Comparison of ENCODE assay signal across 11 cellular contexts in the genomic region with DNA sequence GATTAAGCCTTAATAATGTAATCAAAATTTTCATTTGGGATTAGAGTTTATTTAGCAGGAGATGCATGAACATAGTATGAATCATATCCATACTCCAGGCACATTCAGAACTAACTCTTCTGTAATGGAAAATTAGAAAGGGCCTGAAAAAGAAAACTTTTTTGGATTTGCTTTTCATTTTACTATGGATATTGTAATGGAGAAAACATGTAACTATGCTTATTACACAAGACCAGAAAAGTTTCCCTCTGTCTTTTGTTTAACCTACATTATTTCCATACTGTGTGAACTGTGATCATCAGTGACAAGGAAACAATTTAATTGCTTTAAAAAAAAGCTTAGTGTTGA. TPM values are rescaled to one million over a fixed set of nuclear protein-coding genes. Genes with fewer than 3 reads are reported as not detected.
DNase-seq lines count a peak whose midpoint lies in the region; ATAC-seq and TF ChIP-seq lines count a peak whose summit lies in the region.
"Had no signal": no experiment of that assay in that cellular context is flagged by ENCODE, and none has a peak within 500 bp of the region (broad histone marks: within the 10 kb centered on the region; RNA-seq: fewer than 3 reads in every experiment).

No MANE protein-coding gene starts in this region.

- intact Hi-C loops in CD4-positive, alpha-beta memory T cell (cut with micrococcal nuclease), result no loop called here

- no peaks in the 10 kb centered on the region for H3K9me3 ChIP-seq in CD4-positive, alpha-beta memory T cell (ENCODE audit: control insufficient read depth in 1 of 2, low read length in 2 of 2)
- no peaks in the 10 kb centered on the region for H3K9me3 ChIP-seq in MM.1S (replicated peaks; ENCODE audit: insufficient read depth, low read length)
- H3K9me3 ChIP-seq: upper lobe of right lung had no signal

- peaks cover 7 to 19% of the 10 kb centered on the region in 2 donors for H3K36me3 Mint-ChIP-seq in CD4-positive, alpha-beta memory T cell
- H3K36me3 Mint-ChIP-seq in natural killer cell treated with Interleukin-12 subunit alpha and Interleukin-12 subunit beta and Interleukin-15 and Interleukin-18, amount 100 ng/mL, for 72 hours, result peaks cover 4% of the 10 kb centered on the region

- TF ChIP-seq CTCF in MM.1S (IDR thresholded peaks at IDR 0.05; ENCODE audit: low read length), result no peak

- peak overlapping the region in 6 of 7 donors; percentile 10 to 79 (median 62) for H3K27ac Mint-ChIP-seq in CD4-positive, alpha-beta memory T cell
- H3K27ac Mint-ChIP-seq in natural killer cell treated with Interleukin-12 subunit alpha and Interleukin-12 subunit beta and Interleukin-15 and Interleukin-18, amount 100 ng/mL, for 72 hours, result peak overlapping the region; percentile 73 to 74

- H3K79me2 ChIP-seq in MM.1S (ENCODE audit: low read length), result peaks cover 96% of the 10 kb centered on the region

- H3K36me3 ChIP-seq in CD4-positive, alpha-beta memory T cell (ENCODE audit: insufficient read depth, low read length), result peaks cover 7% of the 10 kb centered on the region
- H3K36me3 ChIP-seq in MM.1S (replicated peaks; ENCODE audit: insufficient read depth, low read length), result no peaks in the 10 kb centered on the region

- H3K9ac ChIP-seq in MM.1S (ENCODE audit: low read length), result no peak overlapping the region

- H3K4me2 ChIP-seq in MM.1S (ENCODE audit: low read depth, low read length), result peak overlapping the region; percentile 11; the same call in 1 of the 2 replicates

- H3K27ac ChIP-seq in CD4-positive, alpha-beta memory T cell (ENCODE audit: low read depth, low read length), result no peak overlapping the region
- no peak overlapping the region for H3K27ac ChIP-seq in MM.1S (ENCODE audit: low read length)
- H3K27ac ChIP-seq: upper lobe of right lung had no signal

- peaks cover 17% of the 10 kb centered on the region for H4K20me1 ChIP-seq in MM.1S (ENCODE audit: insufficient read depth, low read length)

- H3K4me1 ChIP-seq in CD4-positive, alpha-beta memory T cell (ENCODE audit: insufficient read depth, low read length), result peaks cover 84% of the 10 kb centered on the region
- H3K4me1 ChIP-seq in MM.1S (ENCODE audit: low read length), result peaks cover 53% of the 10 kb centered on the region

- H3F3A ChIP-seq in MM.1S (ENCODE audit: insufficient read depth, low read length), result peaks cover 22% of the 10 kb centered on the region

- no peaks in the 10 kb centered on the region for H3K9me3 Mint-ChIP-seq in CD4-positive, alpha-beta memory T cell
- H3K9me3 Mint-ChIP-seq in natural killer cell treated with Interleukin-12 subunit alpha and Interleukin-12 subunit beta and Interleukin-15 and Interleukin-18, amount 100 ng/mL, for 72 hours, result no peaks in the 10 kb centered on the region

- CTCF ChIA-PET in CD4-positive, alpha-beta memory T cell (lab: Charles Lee; ENCODE audit: partially characterized antibody), result interaction anchor here (0.9 to 9.1 kb wide), 9 partner anchors 10 to 59 kb away, joined by 3 to 409 read pairs (median 6); a partner anchor contains a TSS

- H3K9me2 ChIP-seq in MM.1S (replicated peaks; ENCODE audit: insufficient read depth, low read length), result no peaks in the 10 kb centered on the region

- peaks cover 61 to 92% (median 67%) of the 10 kb centered on the region in 4 donors for H3K4me1 Mint-ChIP-seq in CD4-positive, alpha-beta memory T cell
- peaks cover 55 to 89% of the 10 kb centered on the region in 2 donors for H3K4me1 Mint-ChIP-seq in natural killer cell treated with Interleukin-12 subunit alpha and Interleukin-12 subunit beta and Interleukin-15 and Interleukin-18, amount 100 ng/mL, for 72 hours (ENCODE audit: low read depth in 2 of 2)

- no peaks in the 10 kb centered on the region for H3K27me3 Mint-ChIP-seq in CD4-positive, alpha-beta memory T cell
- H3K27me3 Mint-ChIP-seq in natural killer cell treated with Interleukin-12 subunit alpha and Interleukin-12 subunit beta and Interleukin-15 and Interleukin-18, amount 100 ng/mL, for 72 hours, result no peaks in the 10 kb centered on the region

- no peak for DNase-seq in CD4-positive, alpha-beta memory T cell
- DNase-seq in MM.1S (no peak), dedifferentiated amniotic fluid mesenchymal stem cell (ENCODE audit: extremely low spot score) (peak; percentile 69), NOMO-1 treated with dmso at 0.1 percent for 144 hours (lab: John Stamatoyannopoulos, UW; ENCODE audit: unreplicated experiment) (no peak)
- DNase-seq in natural killer cell treated with Interleukin-12 subunit alpha and Interleukin-12 subunit beta and Interleukin-15 and Interleukin-18, amount 100 ng/mL, for 72 hours (ENCODE audit: low spot score), result no peak
- DNase-seq: NCI-H1092, NCI-H774, upper lobe of right lung had no signal

- no peak overlapping the region for H3K4me3 ChIP-seq in CD4-positive, alpha-beta memory T cell (ENCODE audit: low read length in 2 of 2)
- H3K4me3 ChIP-seq in MM.1S (ENCODE audit: low read length), result no peak overlapping the region
- H3K4me3 ChIP-seq: upper lobe of right lung had no signal

- POLR2A ChIA-PET in CD4-positive, alpha-beta memory T cell (lab: Charles Lee; ENCODE audit: partially characterized antibody), result interaction anchor here (1.9 to 6.0 kb wide), 3 partner anchors 15 to 52 kb away, joined by 7 to 96 read pairs (median 25); a partner anchor contains a TSS

- ATAC-seq in natural killer cell treated with Interleukin-12 subunit alpha and Interleukin-12 subunit beta and Interleukin-15 and Interleukin-18, amount 100 ng/mL, for 72 hours, result no peak
- no peak for ATAC-seq in GM21381 (IDR thresholded peaks at IDR 0.05; ENCODE audit: unreplicated experiment)
- no peak for ATAC-seq in GM19455 (IDR thresholded peaks at IDR 0.05; ENCODE audit: unreplicated experiment)
- no peak for ATAC-seq in HG03045 (IDR thresholded peaks at IDR 0.05; ENCODE audit: unreplicated experiment)

- H3K4me3 Mint-ChIP-seq in CD4-positive, alpha-beta memory T cell, result peak overlapping the region in 2 of 8 donors; percentile 36 to 46
- H3K4me3 Mint-ChIP-seq in natural killer cell treated with Interleukin-12 subunit alpha and Interleukin-12 subunit beta and Interleukin-15 and Interleukin-18, amount 100 ng/mL, for 72 hours, result peak overlapping the region; percentile 10

- no peaks in the 10 kb centered on the region for H3K27me3 ChIP-seq in CD4-positive, alpha-beta memory T cell (ENCODE audit: insufficient read depth, low read length)
- no peaks in the 10 kb centered on the region for H3K27me3 ChIP-seq in MM.1S (replicated peaks; ENCODE audit: insufficient read depth, low read length)
- H3K27me3 ChIP-seq: upper lobe of right lung had no signal

- H2AFZ ChIP-seq in MM.1S (ENCODE audit: low read length), result no peak overlapping the region

RNA-seq across cellular contexts. Expression of a gene that starts 22.0 kb away (rescaled TPM):
- total RNA-seq in CD4-positive, alpha-beta memory T cell, result 100 to 1,000 TPM; 109 to 125 TPM
- 100 to 1,000 TPM; 183 to 248 TPM for polyA plus RNA-seq in CD4-positive, alpha-beta memory T cell
- 100 to 1,000 TPM in 1 of 2 donors, 10 to 100 TPM in 1; 69.1 to 124 TPM for total RNA-seq in natural killer cell treated with Interleukin-12 subunit alpha and Interleukin-12 subunit beta and Interleukin-15 and Interleukin-18, amount 100 ng/mL, for 72 hours
